ENCODE assay signal across 1 cellular context in the genomic region with DNA sequence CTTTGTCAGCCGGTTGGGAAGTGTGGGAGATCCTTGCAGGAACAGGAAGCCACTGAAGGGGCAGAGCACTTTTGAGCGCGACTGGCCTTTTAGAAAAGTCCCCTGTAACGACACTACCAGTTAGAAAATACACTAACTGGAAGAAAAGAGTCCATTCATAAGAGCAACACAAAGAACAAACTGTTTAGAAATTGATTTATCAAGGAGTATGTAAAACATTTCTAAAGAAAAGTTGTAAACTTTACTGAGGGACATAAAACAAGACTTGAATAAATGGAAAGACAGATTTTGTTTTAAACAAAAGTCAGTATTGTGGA.
TF ChIP-seq lines count a peak whose summit lies in the region.

No MANE protein-coding gene starts in this region.

TF ChIP-seq in H1, 55 proteins besides CTCF, POLR2A, EP300 and RAD21:
- TF ChIP-seq USF2 (IDR thresholded peaks at IDR 0.05; ENCODE audit: low read length): no peak
- TF ChIP-seq BRCA1 (IDR thresholded peaks at IDR 0.05; ENCODE audit: low read depth, low read length): no peak
- no peak for TF ChIP-seq FOSL1 (IDR thresholded peaks at IDR 0.05; ENCODE audit: insufficient read depth, low read depth, low read length)
- TF ChIP-seq YY1 (IDR thresholded peaks at IDR 0.05; ENCODE audit: low read depth, low read length): no peak
- TF ChIP-seq SIN3A (conservative IDR thresholded peaks at IDR 0.05 in 1 of 2, IDR thresholded peaks at IDR 0.05 in 1 of 2; ENCODE audit: low read depth in 1 of 2, low read length in 2 of 2): no peak
- no peak for TF ChIP-seq CEBPB (IDR thresholded peaks at IDR 0.05; ENCODE audit: low read depth, low read length)
- no peak for TF ChIP-seq POU5F1 (IDR thresholded peaks at IDR 0.05; ENCODE audit: low read depth, low read length)
- no peak for TF ChIP-seq CTBP2 (IDR thresholded peaks at IDR 0.05; ENCODE audit: borderline replicate concordance, insufficient read depth, insufficient read length, low read length)
- no peak for TF ChIP-seq KDM4A (IDR thresholded peaks at IDR 0.05; ENCODE audit: low read depth, low read length, severe bottlenecking)
- TF ChIP-seq TAF1 (IDR thresholded peaks at IDR 0.05; ENCODE audit: low read depth, low read length): no peak
- TF ChIP-seq EGR1 (IDR thresholded peaks at IDR 0.05; ENCODE audit: borderline replicate concordance, low read depth, low read length): no peak
- no peak for TF ChIP-seq ATF2 (IDR thresholded peaks at IDR 0.05; ENCODE audit: low read length)
- TF ChIP-seq TCF12 (IDR thresholded peaks at IDR 0.05; ENCODE audit: low read depth, low read length): no peak
- TF ChIP-seq RFX5 (IDR thresholded peaks at IDR 0.05; ENCODE audit: borderline replicate concordance, low read depth, low read length): no peak
- TF ChIP-seq SP2 (IDR thresholded peaks at IDR 0.05; ENCODE audit: low read length): no peak
- TF ChIP-seq HDAC2 (IDR thresholded peaks at IDR 0.05; ENCODE audit: borderline replicate concordance in 1 of 2, low read depth in 2 of 2, low read length in 2 of 2): no peak
- no peak for TF ChIP-seq SUZ12 (IDR thresholded peaks at IDR 0.05; ENCODE audit: low read length)
- TF ChIP-seq SIX5 (IDR thresholded peaks at IDR 0.05; ENCODE audit: low read depth, low read length): no peak
- no peak for TF ChIP-seq BACH1 (IDR thresholded peaks at IDR 0.05; ENCODE audit: low read length)
